In the genomic region with DNA sequence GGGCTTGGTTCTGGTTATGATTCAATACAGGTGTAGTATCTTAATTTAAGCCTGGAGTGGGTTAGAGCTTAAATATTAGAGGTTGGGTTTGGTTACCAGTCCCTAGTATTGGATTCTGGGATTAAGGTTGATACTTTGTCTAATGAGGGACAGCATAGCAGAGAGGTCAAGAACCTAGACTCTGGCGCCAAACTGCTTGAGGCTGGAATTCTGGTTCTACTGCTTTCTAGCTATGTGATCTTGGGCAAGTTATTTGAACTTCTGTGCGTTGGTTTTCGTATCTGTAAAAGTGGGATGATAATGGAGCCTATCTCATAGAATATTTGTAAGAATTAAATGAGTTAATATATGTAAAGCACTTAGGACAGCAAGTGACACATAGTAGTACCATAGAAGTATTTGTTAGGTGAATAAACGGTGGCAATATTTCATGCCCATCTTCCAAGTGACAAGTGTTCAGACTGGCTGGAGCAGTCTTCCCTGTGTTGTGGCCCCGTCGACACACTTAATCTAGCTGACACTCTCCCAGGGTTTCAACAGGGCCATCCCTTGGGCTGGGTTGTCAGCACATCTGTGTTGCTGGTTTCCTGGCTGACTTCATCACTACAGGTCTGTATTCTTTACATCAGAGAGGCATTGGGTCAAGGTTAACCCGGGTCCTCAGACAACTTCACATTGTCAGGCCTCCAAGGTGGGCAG, we compare ENCODE assay signal across 21 cellular contexts. TPM values are rescaled to one million over a fixed set of nuclear protein-coding genes. Genes with fewer than 3 reads are reported as not detected.
DNase-seq lines count a peak whose midpoint lies in the region; ATAC-seq lines count a peak whose summit lies in the region.
"Had no signal": no experiment of that assay in that cellular context is flagged by ENCODE, and none has a peak within 500 bp of the region (broad histone marks: within the 10 kb centered on the region; RNA-seq: fewer than 3 reads in every experiment).

No MANE protein-coding gene starts in this region.

- H2AFZ ChIP-seq in trophoblast cell (ENCODE audit: insufficient read depth, low read length, poor library complexity) = no peak overlapping the region

- CTCF ChIA-PET in CD8-positive, alpha-beta memory T cell (lab: Charles Lee) = interaction anchor here (0.8 to 14.3 kb wide), 6 partner anchors 10 to 51 kb away, joined by 3 to 130 read pairs (median 4); a partner anchor contains a TSS

- DNase-seq in CD8-positive, alpha-beta memory T cell = no peak
- DNase-seq in T-helper 17 cell = no peak
- DNase-seq in effector memory CD8-positive, alpha-beta T cell = no peak
- peak; percentile 76 to 87 for DNase-seq in trophoblast cell
- no peak for DNase-seq in central memory CD4-positive, alpha-beta T cell
- no peak for DNase-seq in H7
- no peak for DNase-seq in aorta
- DNase-seq: brain microvascular endothelial cell; CD4-positive, CD25-positive, alpha-beta regulatory T cell; dermis blood vessel endothelial cell; DMS 273 treated with DMSO at 0.1 percent for 48 hours; heart left ventricle; left ventricle myocardium inferior; NCI-H187; pancreas; right cardiac atrium; stimulated activated CD4-positive, alpha-beta T cell treated with anti-CD3 and anti-CD28 coated beads, Interleukin-12 subunit alpha, Interleukin-12 subunit beta, amount 100 ng/mL, for 4 hours had no signal

- WGBS in trophoblast cell (ENCODE audit: extremely low coverage, insufficient coverage, insufficient read length) = no CpG with 5 or more reads among the region's 7 CpGs
- 83 to 88% methylated on average over 7 of the region's 7 CpGs for WGBS in aorta, 2 donors

- H4K12ac ChIP-seq in trophoblast cell (ENCODE audit: low read depth, low read length) = no peak overlapping the region

- H2BK12ac ChIP-seq in trophoblast cell (ENCODE audit: low read length) = no peak overlapping the region

- peaks cover 0 to 5% of the 10 kb centered on the region in 2 donors for H3K27me3 Mint-ChIP-seq in CD8-positive, alpha-beta memory T cell
- H3K27me3 Mint-ChIP-seq in T-helper 17 cell = no peaks in the 10 kb centered on the region
- peaks cover 0 to 23% of the 10 kb centered on the region in 2 donors for H3K27me3 Mint-ChIP-seq in effector memory CD8-positive, alpha-beta T cell
- H3K27me3 Mint-ChIP-seq: CD4-positive, CD25-positive, alpha-beta regulatory T cell had no signal

- H3K4ac ChIP-seq in trophoblast cell (ENCODE audit: low read depth, low read length) = no peak overlapping the region

- no peak overlapping the region for H3K14ac ChIP-seq in trophoblast cell (ENCODE audit: low read length)

- H3K4me3 Mint-ChIP-seq in CD8-positive, alpha-beta memory T cell = peak overlapping the region in 5 of 7 donors; percentile 42 to 77 (median 61)
- H3K4me3 Mint-ChIP-seq in T-helper 17 cell = no peak overlapping the region
- H3K4me3 Mint-ChIP-seq in effector memory CD8-positive, alpha-beta T cell = peak overlapping the region; percentile 62 to 77
- H3K4me3 Mint-ChIP-seq: nephron had no signal

- H3K79me1 ChIP-seq in trophoblast cell (ENCODE audit: low read length) = peaks cover 4% of the 10 kb centered on the region

- no peak overlapping the region for H2BK120ac ChIP-seq in trophoblast cell (ENCODE audit: insufficient read depth, low read length, poor library complexity)

- H4K8ac ChIP-seq in trophoblast cell (ENCODE audit: low read depth, low read length) = no peak overlapping the region

- no peak overlapping the region for H3K9ac ChIP-seq in trophoblast cell (ENCODE audit: low read length)

- H3K27ac ChIP-seq in CD8-positive, alpha-beta memory T cell (ENCODE audit: low read depth, low read length) = no peak overlapping the region
- H3K27ac ChIP-seq in trophoblast cell (ENCODE audit: low read depth, low read length) (no peak overlapping the region), aorta (ENCODE audit: low read depth in 1 of 2, low read length in 2 of 2) (no peak overlapping the region)
- H3K27ac ChIP-seq: brain microvascular endothelial cell, heart left ventricle, left ventricle myocardium inferior, pancreas had no signal

- H3K4me2 ChIP-seq in trophoblast cell (ENCODE audit: low read length) = no peak overlapping the region

- H3K4me1 ChIP-seq in CD8-positive, alpha-beta memory T cell (ENCODE audit: insufficient read depth, low read length) = peaks cover 27% of the 10 kb centered on the region
- H3K4me1 ChIP-seq in trophoblast cell (ENCODE audit: control insufficient read depth in 1 of 2, insufficient read depth in 2 of 2, low read length in 2 of 2) = peaks cover 6 to 12% of the 10 kb centered on the region in 2 experiments
- H3K4me1 ChIP-seq in aorta (ENCODE audit: control insufficient read depth in 1 of 2, insufficient read depth in 2 of 2, low read length in 2 of 2) = peaks cover 0 to under 1% of the 10 kb centered on the region in 2 donors

- peak overlapping the region in 6 of 8 donors; percentile 2 to 83 (median 66) for H3K27ac Mint-ChIP-seq in CD8-positive, alpha-beta memory T cell
- peak overlapping the region; percentile 79 for H3K27ac Mint-ChIP-seq in T-helper 17 cell
- peak overlapping the region; percentile 21 to 88 for H3K27ac Mint-ChIP-seq in effector memory CD8-positive, alpha-beta T cell
- H3K27ac Mint-ChIP-seq: activated T-helper 2 cell treated with anti-CD3 and anti-CD28 coated beads, Interferon-gamma antibody, Interleukin-2, Interleukin-4, amounts not matched to agents 10 μg/mL and 5 μg/mL and 100 μg/mL, durations not matched to agents 14 hours and 24 hours and 36 hours; CD4-positive, CD25-positive, alpha-beta regulatory T cell; nephron had no signal

- no peaks in the 10 kb centered on the region for H3K27me3 ChIP-seq in CD8-positive, alpha-beta memory T cell (ENCODE audit: insufficient read depth, low read length, poor library complexity, severe bottlenecking)
- H3K27me3 ChIP-seq in trophoblast cell (ENCODE audit: insufficient read depth, low read length) (no peaks in the 10 kb centered on the region), H7 (ENCODE audit: control insufficient read depth, insufficient read depth, low read length) (peaks cover 3% of the 10 kb centered on the region; the same call in 1 of the 2 replicates), aorta (ENCODE audit: control insufficient read depth in 1 of 2, insufficient read depth in 2 of 2, low read length in 1 of 2) (no peaks in the 10 kb centered on the region)
- H3K27me3 ChIP-seq: brain microvascular endothelial cell, heart left ventricle, pancreas had no signal

- H2BK5ac ChIP-seq in trophoblast cell (ENCODE audit: low read depth, low read length, poor library complexity) = no peak overlapping the region

- H3K18ac ChIP-seq in trophoblast cell (ENCODE audit: low read length) = no peak overlapping the region

- no peak for ATAC-seq in T-helper 17 cell
- no peak for ATAC-seq in effector memory CD8-positive, alpha-beta T cell (replicated peaks)
- ATAC-seq in aorta (ENCODE audit: low FRiP score) = no peak
- ATAC-seq: heart left ventricle, pancreas, right cardiac atrium had no signal

- H3K36me3 Mint-ChIP-seq in CD8-positive, alpha-beta memory T cell = peaks cover 0 to 7% (median 5%) of the 10 kb centered on the region in 3 donors
- H3K36me3 Mint-ChIP-seq in T-helper 17 cell (ENCODE audit: low read depth) = peaks cover 5% of the 10 kb centered on the region
- peaks cover 7% of the 10 kb centered on the region for H3K36me3 Mint-ChIP-seq in effector memory CD8-positive, alpha-beta T cell (ENCODE audit: insufficient read depth)

- no peaks in the 10 kb centered on the region for H3K79me2 ChIP-seq in trophoblast cell (ENCODE audit: control insufficient read depth, insufficient read depth, low read length, poor library complexity)

- no peak overlapping the region for H3K4me3 ChIP-seq in CD8-positive, alpha-beta memory T cell (ENCODE audit: low read length)
- no peak overlapping the region for H3K4me3 ChIP-seq in trophoblast cell (ENCODE audit: low read depth, low read length)
- no peak overlapping the region for H3K4me3 ChIP-seq in H7 (ENCODE audit: insufficient read depth, low read depth, low read length)
- H3K4me3 ChIP-seq in aorta (ENCODE audit: low read length in 2 of 2) = no peak overlapping the region
- H3K4me3 ChIP-seq: heart left ventricle, left ventricle myocardium inferior, pancreas had no signal

- no peaks in the 10 kb centered on the region for H3K36me3 ChIP-seq in CD8-positive, alpha-beta memory T cell (ENCODE audit: insufficient read depth, low read length)
- no peaks in the 10 kb centered on the region for H3K36me3 ChIP-seq in trophoblast cell (ENCODE audit: control insufficient read depth in 1 of 2, insufficient read depth in 2 of 2, low read length in 2 of 2)
- H3K36me3 ChIP-seq in H7 (replicated peaks; ENCODE audit: control insufficient read depth, insufficient read depth, low read length) = no peaks in the 10 kb centered on the region
- no peaks in the 10 kb centered on the region for H3K36me3 ChIP-seq in aorta (ENCODE audit: control insufficient read depth in 1 of 2, insufficient read depth in 2 of 2, low read length in 1 of 2)
- H3K36me3 ChIP-seq: brain microvascular endothelial cell, left ventricle myocardium inferior, pancreas had no signal

- H3K23ac ChIP-seq in trophoblast cell (ENCODE audit: low read length) = no peak overlapping the region

- no peaks in the 10 kb centered on the region for H3K9me3 Mint-ChIP-seq in CD8-positive, alpha-beta memory T cell
- H3K9me3 Mint-ChIP-seq in effector memory CD8-positive, alpha-beta T cell = no peaks in the 10 kb centered on the region
- H3K9me3 Mint-ChIP-seq: activated T-helper 2 cell treated with anti-CD3 and anti-CD28 coated beads, Interferon-gamma antibody, Interleukin-2, Interleukin-4, amounts not matched to agents 10 μg/mL and 5 μg/mL and 100 μg/mL, durations not matched to agents 14 hours and 24 hours and 36 hours; CD4-positive, CD25-positive, alpha-beta regulatory T cell; nephron had no signal

- POLR2A ChIA-PET in CD8-positive, alpha-beta memory T cell (lab: Charles Lee) = no interaction called here

- no peaks in the 10 kb centered on the region for H3K9me3 ChIP-seq in CD8-positive, alpha-beta memory T cell (ENCODE audit: low read length)
- H3K9me3 ChIP-seq in T-helper 17 cell (ENCODE audit: control insufficient read depth, low read length, poor library complexity, severe bottlenecking) (no peaks in the 10 kb centered on the region), trophoblast cell (ENCODE audit: insufficient read depth, low read depth, low read length) (no peaks in the 10 kb centered on the region), aorta (ENCODE audit: control insufficient read depth, low read length) (no peaks in the 10 kb centered on the region)
- H3K9me3 ChIP-seq: heart left ventricle, left ventricle myocardium inferior, pancreas had no signal

- H2AK5ac ChIP-seq in trophoblast cell (ENCODE audit: low read length) = no peak overlapping the region

- H3K4me1 Mint-ChIP-seq in CD8-positive, alpha-beta memory T cell = peaks cover 31 to 42% (median 36%) of the 10 kb centered on the region in 3 donors
- peaks cover 29% of the 10 kb centered on the region for H3K4me1 Mint-ChIP-seq in T-helper 17 cell
- H3K4me1 Mint-ChIP-seq in effector memory CD8-positive, alpha-beta T cell (ENCODE audit: low read depth in 2 of 2) = peaks cover 40 to 44% of the 10 kb centered on the region in 2 donors

- H4K91ac ChIP-seq in trophoblast cell (ENCODE audit: low read depth, low read length) = no peak overlapping the region

- intact Hi-C loops in aorta (cut with DNase I) = no loop called here

RNA-seq across cellular contexts. Expression of a gene that starts 3.0 kb away (rescaled TPM):
- total RNA-seq in CD8-positive, alpha-beta memory T cell = not detected
- polyA plus RNA-seq in CD8-positive, alpha-beta memory T cell = not detected
- total RNA-seq in T-helper 17 cell = under 1 TPM in 1 of 2 donors, not detected in 1; 0.12 TPM
- 26.2 and 28.2 TPM in 2 replicates for polyA plus RNA-seq in trophoblast cell (2013)
- not detected in 2 replicates for total RNA-seq in H7 (2014; rRNA removed; shearing (Covaris generic))
- total RNA-seq in aorta = 1 to 10 TPM in 1 of 2 donors, under 1 TPM in 1; 0.29 to 1.7 TPM
- polyA plus RNA-seq in aorta = under 1 TPM in 1 of 2 donors, not detected in 1; 0.74 TPM
- total RNA-seq: activated T-helper 2 cell treated with anti-CD3 and anti-CD28 coated beads, Interferon-gamma antibody, Interleukin-2, Interleukin-4, amounts not matched to agents 10 μg/mL and 5 μg/mL and 100 μg/mL, durations not matched to agents 14 hours and 24 hours and 36 hours; CD4-positive, CD25-positive, alpha-beta regulatory T cell; dermis blood vessel endothelial cell; fibroblast of villous mesenchyme; HT-29 had no signal

RNA-seq across cellular contexts. Expression of a gene that starts 16.5 kb away (rescaled TPM):
- 10 to 100 TPM; 54.0 to 58.1 TPM for total RNA-seq in CD8-positive, alpha-beta memory T cell
- 35.3 TPM for polyA plus RNA-seq in CD8-positive, alpha-beta memory T cell
- total RNA-seq in T-helper 17 cell = 10 to 100 TPM; 22.7 to 23.5 TPM
- 30.6 and 32.7 TPM in 2 replicates for polyA plus RNA-seq in trophoblast cell (2013)
- total RNA-seq in H7 (2014; rRNA removed; shearing (Covaris generic)) = 19.5 and 28.9 TPM in 2 replicates
- total RNA-seq in aorta = 10 to 100 TPM; 18.6 to 22.7 TPM
- polyA plus RNA-seq in aorta = 1 to 10 TPM; 4.6 to 7.8 TPM

RNA-seq across cellular contexts. Expression of a gene that starts 36.4 kb away (rescaled TPM):
- 1 to 10 TPM in 1 of 2 experiments, under 1 TPM in 1; 0.95 to 1.1 TPM for total RNA-seq in CD8-positive, alpha-beta memory T cell
- polyA plus RNA-seq in CD8-positive, alpha-beta memory T cell = 0.15 TPM
- under 1 TPM; 0.27 to 0.55 TPM for total RNA-seq in T-helper 17 cell
- polyA plus RNA-seq in trophoblast cell (2013) = 0.68 and 0.78 TPM in 2 replicates
- 10.5 and 11.8 TPM in 2 replicates for total RNA-seq in H7 (2014; rRNA removed; shearing (Covaris generic))
- total RNA-seq in aorta = 100 to 1,000 TPM in 1 of 2 donors, 10 to 100 TPM in 1; 39.2 to 139 TPM
- 100 to 1,000 TPM in 1 of 2 donors, 1 to 10 TPM in 1; 3.1 to 149 TPM for polyA plus RNA-seq in aorta

RNA-seq across cellular contexts. Expression of a gene that starts 50.8 kb away (rescaled TPM):
- 10 to 100 TPM; 10.9 to 11.5 TPM for total RNA-seq in CD8-positive, alpha-beta memory T cell
- polyA plus RNA-seq in CD8-positive, alpha-beta memory T cell = 9.1 TPM
- total RNA-seq in T-helper 17 cell = 1 to 10 TPM; 5.9 to 6.9 TPM
- 4.7 and 4.8 TPM in 2 replicates for polyA plus RNA-seq in trophoblast cell (2013)
- total RNA-seq in H7 (2014; rRNA removed; shearing (Covaris generic)) = 10.9 and 12.4 TPM in 2 replicates
- 10 to 100 TPM; 35.7 to 51.3 TPM for total RNA-seq in aorta
- polyA plus RNA-seq in aorta = 10 to 100 TPM; 19.7 to 33.6 TPM

Comparison
In these comparisons a context has a peak if more than half of its experiments do, and no peak if none do; other contexts are left out.
1. DNase-seq: peak in trophoblast cell (2 of 2); none in CD8-positive, alpha-beta memory T cell (0 of 5), T-helper 17 cell (0 of 3), effector memory CD8-positive, alpha-beta T cell (0 of 3), central memory CD4-positive, alpha-beta T cell (single experiment), H7 (single experiment) and aorta (0 of 2).
2. Peak in every context shown above with its lines, with median percentiles within 50 percentile points of each other: H3K27ac Mint-ChIP-seq.